ENCODE assay signal across 15 cellular contexts in the genomic region with DNA sequence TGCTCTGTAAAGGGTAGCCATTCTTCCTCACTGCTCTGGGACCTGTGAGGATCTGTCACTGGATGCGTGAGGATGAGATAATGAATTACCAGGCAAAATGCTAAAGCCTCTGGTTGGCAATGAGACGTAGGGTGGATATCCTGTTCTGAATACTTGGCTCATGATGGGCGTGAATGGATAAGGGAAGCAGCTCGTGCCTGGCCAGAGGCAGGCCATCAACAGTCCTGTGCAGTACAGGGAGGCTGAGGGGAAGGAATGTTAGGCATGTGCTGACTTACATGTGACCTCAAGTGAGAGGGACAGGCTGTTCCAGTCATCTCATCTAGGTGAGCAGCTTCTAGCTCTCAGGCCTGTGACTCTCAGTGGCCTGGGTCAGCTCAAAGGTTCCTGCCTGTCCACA.
DNase-seq lines count a peak whose midpoint lies in the region; ATAC-seq and TF ChIP-seq lines count a peak whose summit lies in the region.
"Had no signal": no experiment of that assay in that cellular context is flagged by ENCODE, and none has a peak within 500 bp of the region (broad histone marks: within the 10 kb centered on the region; RNA-seq: fewer than 3 reads in every experiment).

No MANE protein-coding gene starts in this region.

- TF ChIP-seq CTCF in esophagus muscularis mucosa (IDR thresholded peaks at IDR 0.05) (no peak), colonic mucosa (IDR thresholded peaks at IDR 0.05) (no peak)

- DNase-seq in A172 (ENCODE audit: low spot score) (peak; percentile 40), MG63 (peak; percentile 32), esophagus muscularis mucosa (ENCODE audit: extremely low spot score) (peak; percentile 87), lung microvascular endothelial cell (ENCODE audit: low read depth in 2 of 2) (peak; percentile 14 to 87), colonic mucosa (no peak), NCI-H2196 treated with DMSO at 0.1 percent for 48 hours (lab: John Stamatoyannopoulos, UW; ENCODE audit: unreplicated experiment) (no peak), NCI-H345 treated with DMSO at 0.1 percent for 48 hours (lab: John Stamatoyannopoulos, UW; ENCODE audit: unreplicated experiment) (no peak)
- DNase-seq: activated CD8-positive, alpha-beta memory T cell treated with anti-CD3 and anti-CD28 coated beads for 24 hours; NCI-H446; right lobe of liver had no signal

- H3K4me1 ChIP-seq in esophagus muscularis mucosa (peaks cover 11 to 37% (median 28%) of the 10 kb centered on the region in 4 donors), colonic mucosa (no peaks in the 10 kb centered on the region)
- H3K4me1 ChIP-seq: right lobe of liver had no signal

- H3K36me3 ChIP-seq in MG63 (no peaks in the 10 kb centered on the region), esophagus muscularis mucosa (no peaks in the 10 kb centered on the region), colonic mucosa (no peaks in the 10 kb centered on the region)
- H3K36me3 ChIP-seq: right lobe of liver, tibial nerve had no signal

- no peak for ATAC-seq in HG03571 (IDR thresholded peaks at IDR 0.05; ENCODE audit: unreplicated experiment)

- TF ChIP-seq POLR2A in esophagus muscularis mucosa (IDR thresholded peaks at IDR 0.05; ENCODE audit: low read depth): no peak

- H3K27me3 ChIP-seq in MG63 (no peaks in the 10 kb centered on the region), esophagus muscularis mucosa (no peaks in the 10 kb centered on the region), colonic mucosa (no peaks in the 10 kb centered on the region)
- H3K27me3 ChIP-seq: right lobe of liver, tibial nerve had no signal

- intact Hi-C loops in esophagus muscularis mucosa (cut with DNase I) (loop anchor here (10.0 kb wide), 1 partner anchor 413 kb away; no protein-coding TSS in a partner anchor), colonic mucosa (cut with DNase I) (no loop called here)

- 51% methylated on average over 4 of the region's 4 CpGs for WGBS in esophagus muscularis mucosa

- H3K9me3 ChIP-seq in MG63 (peaks cover 3% of the 10 kb centered on the region; the same call in 1 of the 2 replicates), esophagus muscularis mucosa (no peaks in the 10 kb centered on the region), colonic mucosa (no peaks in the 10 kb centered on the region)
- H3K9me3 ChIP-seq: right lobe of liver, tibial nerve had no signal

- no peak overlapping the region for H3K9ac ChIP-seq in colonic mucosa (ENCODE audit: low read depth in 2 of 2, low read length in 2 of 2)
- H3K9ac ChIP-seq: KMS-11 had no signal

- H3K27ac ChIP-seq in esophagus muscularis mucosa (replicated peaks in 1 of 4) (peak overlapping the region; percentile 78 to 81 (median 80)), colonic mucosa (no peak overlapping the region)
- H3K27ac ChIP-seq: KMS-11, right lobe of liver, SK-N-MC had no signal

- TF ChIP-seq EP300 in esophagus muscularis mucosa (IDR thresholded peaks at IDR 0.05): peak; percentile 96

- no peak overlapping the region for H3K4me3 ChIP-seq in MG63
- no peak overlapping the region for H3K4me3 ChIP-seq in esophagus muscularis mucosa
- H3K4me3 ChIP-seq in colonic mucosa: no peak overlapping the region
- H3K4me3 ChIP-seq: lung, right lobe of liver, SK-N-MC, tibial nerve had no signal

Comparison
In these comparisons a context has a peak if more than half of its experiments do, and no peak if none do; other contexts are left out.
1. DNase-seq: peak in A172 (single experiment), MG63 (single experiment), esophagus muscularis mucosa (single experiment) and lung microvascular endothelial cell (2 of 2); none in colonic mucosa (single experiment), NCI-H2196 treated with DMSO at 0.1 percent for 48 hours (single experiment) and NCI-H345 treated with DMSO at 0.1 percent for 48 hours (single experiment).